Comparison of ENCODE assay signal across 1 cellular context in genomic region chr5:680836-681235, GRCh38. TPM values are rescaled to one million over a fixed set of nuclear protein-coding genes. Genes with fewer than 3 reads are reported as not detected.
"Had no signal": no experiment of that assay in that cellular context is flagged by ENCODE, and none has a peak within 500 bp of the region (broad histone marks: within the 10 kb centered on the region; RNA-seq: fewer than 3 reads in every experiment).

No MANE protein-coding gene starts in this region.

RNA-seq across cellular contexts. Expression of gene TPPP, which starts 12.3 kb away (rescaled TPM):
- total RNA-seq: OCI-LY7 had no signal
